In the genomic region with DNA sequence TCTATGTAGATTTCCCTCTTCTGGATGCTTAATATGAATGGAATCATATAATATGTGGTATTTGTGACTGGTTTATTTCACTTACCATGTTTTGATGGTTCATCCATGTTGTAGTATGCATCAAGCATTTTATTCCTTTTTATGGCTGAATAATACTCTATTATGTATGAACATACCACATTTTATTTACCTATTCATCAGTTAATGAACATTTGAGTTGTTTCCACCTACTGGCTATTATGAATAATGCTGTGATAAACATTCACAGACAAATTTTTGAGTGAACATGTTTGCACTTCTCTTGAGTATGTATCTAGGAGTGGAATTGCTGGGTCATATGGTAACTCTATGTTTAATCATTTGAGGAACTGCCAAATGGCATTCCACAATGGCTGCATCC, we compare ENCODE assay signal across 25 cellular contexts.
"Had no signal": no experiment of that assay in that cellular context is flagged by ENCODE, and none has a peak within 500 bp of the region (broad histone marks: within the 10 kb centered on the region; RNA-seq: fewer than 3 reads in every experiment).

No MANE protein-coding gene starts in this region.

- H3K79me2 ChIP-seq: hepatocyte had no signal

- H3K4me1 ChIP-seq: body of pancreas, left ventricle myocardium inferior, right lobe of liver, transverse colon, uterus had no signal

- H3K9me3 ChIP-seq: body of pancreas, right lobe of liver, uterus had no signal

- DNase-seq: activated CD4-positive, alpha-beta memory T cell treated with anti-CD3 and anti-CD28 coated beads, Interleukin-2, amount 10 ng/mL, durations not matched to agents 7 days and 5 days; activated CD4-positive, alpha-beta T cell treated with anti-CD3 and anti-CD28 coated beads for 48 hours; activated effector memory CD4-positive, alpha-beta T cell treated with Interleukin-2 at 50 U/mL for 16 hours; activated naive CD4-positive, alpha-beta T cell treated with anti-CD3 and anti-CD28 coated beads, Interleukin-2, amount 50 U/mL, for 16 hours; activated naive CD8-positive, alpha-beta T cell treated with anti-CD3 and anti-CD28 coated beads, Interleukin-2, amount 50 U/mL, for 24 hours; activated T-cell treated with anti-CD3 and anti-CD28 coated beads, Interleukin-2, amount 50 U/mL, for 72 hours; body of pancreas; caudate nucleus; effector memory CD8-positive, alpha-beta T cell; glutamatergic neuron; left ventricle myocardium inferior; naive thymus-derived CD8-positive, alpha-beta T cell; posterior cingulate gyrus; right lobe of liver; small intestine; stimulated activated CD8-positive, alpha-beta memory T cell treated with anti-CD3 and anti-CD28 coated beads, Interleukin-4, amount 100 ng/mL, for 48 hours; stimulated activated naive B cell treated with anti-CD40 and anti-IgM and Interleukin-4, amounts not matched to agents 10 μg/mL and 1 μg/mL and 100 μg/mL, for 72 hours; transverse colon; uterus had no signal

- FAIRE-seq: colon, endothelial cell of umbilical vein, frontal cortex, small intestine had no signal

- H3K9ac ChIP-seq: neural progenitor cell had no signal

- H3K27me3 ChIP-seq: body of pancreas, hepatocyte, neural progenitor cell, right lobe of liver, transverse colon, uterus had no signal

- H3K27ac ChIP-seq: body of pancreas, hepatocyte, left ventricle myocardium inferior, neural progenitor cell, right lobe of liver, transverse colon, uterus had no signal

- H3K4me2 ChIP-seq: hepatocyte, neural progenitor cell had no signal

- H3K4me3 ChIP-seq: body of pancreas, hepatocyte, left ventricle myocardium inferior, neural progenitor cell, right lobe of liver, transverse colon, uterus had no signal

- ATAC-seq: activated naive CD8-positive, alpha-beta T cell treated with anti-CD3 and anti-CD28 coated beads, Interleukin-2, amount 50 U/mL, for 24 hours; activated T-cell treated with anti-CD3 and anti-CD28 coated beads, Interleukin-2, amount 50 U/mL, for 72 hours; body of pancreas; effector memory CD8-positive, alpha-beta T cell; esophagus mucosa; naive thymus-derived CD8-positive, alpha-beta T cell; right lobe of liver; stimulated activated naive B cell treated with anti-CD40 and anti-IgM and Interleukin-4, amounts not matched to agents 10 μg/mL and 1 μg/mL and 100 μg/mL, for 72 hours had no signal

- H2AFZ ChIP-seq: hepatocyte, neural progenitor cell had no signal

- H3K36me3 ChIP-seq: left ventricle myocardium inferior, neural progenitor cell, right lobe of liver, transverse colon, uterus had no signal
